30 cellular contexts compared by ENCODE assay signal in the genomic region with DNA sequence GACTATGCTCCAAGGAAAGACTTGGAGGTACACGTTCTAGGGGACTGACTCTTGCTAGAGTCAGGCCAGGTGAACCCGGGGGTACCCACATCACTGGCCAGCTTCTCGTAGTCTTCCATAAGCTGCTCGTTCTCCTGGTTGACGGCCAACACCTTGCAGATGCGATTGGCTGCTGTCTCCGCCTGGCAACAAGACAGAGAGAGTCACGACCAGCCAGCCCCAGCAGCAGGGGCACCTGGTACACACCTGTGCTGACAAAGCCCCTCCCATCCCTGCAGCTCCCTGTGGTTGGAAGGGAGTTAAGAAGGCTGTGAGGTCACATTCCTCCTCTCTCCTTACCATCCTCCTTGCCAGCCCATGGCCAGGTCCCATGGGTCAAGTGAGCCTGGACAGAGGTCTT.
DNase-seq lines count a peak whose midpoint lies in the region; ATAC-seq, FAIRE-seq and TF ChIP-seq lines count a peak whose summit lies in the region.
"Had no signal": no experiment of that assay in that cellular context is flagged by ENCODE, and none has a peak within 500 bp of the region (broad histone marks: within the 10 kb centered on the region; RNA-seq: fewer than 3 reads in every experiment).

No MANE protein-coding gene starts in this region.

- H3K4me2 ChIP-seq in osteoblast (ENCODE audit: insufficient read depth, low read length) = no peak overlapping the region
- H3K4me2 ChIP-seq in PC-9 = no peak overlapping the region

- H3K9me3 ChIP-seq in osteoblast (ENCODE audit: low read depth, low read length) (no peaks in the 10 kb centered on the region), PC-9 (ENCODE audit: insufficient read depth, low read depth) (no peaks in the 10 kb centered on the region)

- peaks cover 78% of the 10 kb centered on the region for H3K79me2 ChIP-seq in osteoblast (ENCODE audit: insufficient read depth, low read length)
- H3K79me2 ChIP-seq in PC-9 (ENCODE audit: low read depth) = no peaks in the 10 kb centered on the region

- TF ChIP-seq CTCF in coronary artery (IDR thresholded peaks at IDR 0.05) = no peak
- no peak for TF ChIP-seq CTCF in osteoblast (IDR thresholded peaks at IDR 0.05; ENCODE audit: extremely low read depth, low read depth, low read length)
- TF ChIP-seq CTCF in PC-9 (conservative IDR thresholded peaks at IDR 0.05) = no peak

- H3K9me2 ChIP-seq in PC-9 (ENCODE audit: insufficient read depth) = no peaks in the 10 kb centered on the region

- H3F3A ChIP-seq in PC-9 (ENCODE audit: insufficient read depth, low read depth) = peaks cover 28% of the 10 kb centered on the region; the same call in 1 of the 2 replicates

- DNase-seq in MV-4-11 (lab: John Stamatoyannopoulos, UW) (peak; percentile 19), coronary artery (ENCODE audit: low spot score) (no peak), osteoblast (ENCODE audit: insufficient read length, low spot score, missing footprints) (peak; percentile 5), urothelium cell line (ENCODE audit: low spot score) (no peak), NCI-H1436 treated with DMSO at 0.1 percent for 48 hours (lab: John Stamatoyannopoulos, UW) (no peak), PC-9 (no peak)
- DNase-seq: ACHN; activated CD4-positive, alpha-beta T cell treated with anti-CD3 and anti-CD28 coated beads for 36 hours; activated CD8-positive, alpha-beta memory T cell treated with anti-CD3 and anti-CD28 coated beads, Interleukin-2, amount 50 U/mL, for 48 hours; activated CD8-positive, alpha-beta T cell treated with anti-CD3 and anti-CD28 coated beads for 36 hours; activated naive CD4-positive, alpha-beta T cell treated with anti-CD3 and anti-CD28 coated beads for 36 hours; CD8-positive, alpha-beta memory T cell; DMS 273 treated with DMSO at 0.1 percent for 48 hours; effector CD4-positive, alpha-beta T cell; glutamatergic neuron; islet precursor cell; naive B cell; NCI-H1105 treated with DMSO at 0.1 percent for 48 hours; NCI-H2029; NCI-H524 treated with DMSO at 0.1 percent for 48 hours; NK-92 treated with Interleukin-12 subunit alpha and Interleukin-12 subunit beta, amount 100 ng/mL, for 24 hours; nucleus accumbens; SHP77 treated with DMSO at 0.1 percent for 48 hours; stimulated activated CD4-positive, alpha-beta T cell treated with anti-CD3 and anti-CD28 coated beads, Interleukin-15, amount 100 ng/mL, for 24 hours; stimulated activated CD4-positive, alpha-beta T cell treated with anti-CD3 and anti-CD28 coated beads, Interleukin-4, amount 100 ng/mL, for 4 hours had no signal

- H4K20me1 ChIP-seq in osteoblast (ENCODE audit: insufficient read depth, low read length) (peaks cover 64% of the 10 kb centered on the region), PC-9 (ENCODE audit: insufficient read depth) (peaks cover 14% of the 10 kb centered on the region; the same call in 1 of the 2 replicates)

- H3K36me3 ChIP-seq in osteoblast (ENCODE audit: insufficient read depth, low read length) = peaks cover 98% of the 10 kb centered on the region
- peaks cover 68% of the 10 kb centered on the region for H3K36me3 ChIP-seq in PC-9 (ENCODE audit: low read depth)

- H3K27ac ChIP-seq in coronary artery (peak overlapping the region; percentile 12 to 79), osteoblast (ENCODE audit: low read depth, low read length) (peak overlapping the region; percentile 89), PC-9 (no peak overlapping the region)

- no peaks in the 10 kb centered on the region for H3K27me3 ChIP-seq in osteoblast (ENCODE audit: insufficient read depth, low read length)
- H3K27me3 ChIP-seq in PC-9 (ENCODE audit: insufficient read depth, low read depth) = no peaks in the 10 kb centered on the region

- BruUV-seq in PC-9 (replicated peaks; lab: Mats Ljungman, UMichigan) = no TSS peak

- H3K4me3 ChIP-seq in coronary artery = no peak overlapping the region
- H3K4me3 ChIP-seq in osteoblast (ENCODE audit: insufficient read depth, low read length) = no peak overlapping the region
- no peak overlapping the region for H3K4me3 ChIP-seq in PC-9
- H3K4me3 ChIP-seq: GM12878, K562 had no signal

- H3K4me1 ChIP-seq in osteoblast (ENCODE audit: insufficient read depth, low read length) (peaks cover 35% of the 10 kb centered on the region), PC-9 (replicated peaks; ENCODE audit: insufficient read depth) (no peaks in the 10 kb centered on the region)

- no peak for ATAC-seq in HG03045 (IDR thresholded peaks at IDR 0.05; ENCODE audit: unreplicated experiment)
- ATAC-seq: activated CD4-positive, alpha-beta T cell treated with anti-CD3 and anti-CD28 coated beads for 36 hours; activated CD8-positive, alpha-beta T cell treated with anti-CD3 and anti-CD28 coated beads for 36 hours; GM12878; K562; Panc1 had no signal

- intact Hi-C loops in PC-9 (cut with micrococcal nuclease; ENCODE audit: unreplicated experiment) = no loop called here

- H2AFZ ChIP-seq in osteoblast (ENCODE audit: low read length) (no peak overlapping the region), PC-9 (no peak overlapping the region)

- peak; percentile 56 for FAIRE-seq in urothelium cell line (lab: Jason Lieb, UNC)
- FAIRE-seq: GM12878, H1, K562 had no signal

- POLR2A ChIA-PET in PC-9 (lab: Charles Lee; ENCODE audit: unreplicated experiment) = no interaction called here

- CTCF ChIA-PET in PC-9 (lab: Charles Lee) = interaction anchor here (0.5 kb wide), 1 partner anchor 138 kb away, joined by 4 read pairs; no protein-coding TSS in a partner anchor

Comparison
In these comparisons a context has a peak if more than half of its experiments do, and no peak if none do; other contexts are left out.
1. DNase-seq: peak in MV-4-11 (single experiment) and osteoblast (single experiment); none in coronary artery (single experiment), urothelium cell line (single experiment), NCI-H1436 treated with DMSO at 0.1 percent for 48 hours (single experiment) and PC-9 (0 of 2).